Comparison of ENCODE assay signal across 17 cellular contexts in the genomic region with DNA sequence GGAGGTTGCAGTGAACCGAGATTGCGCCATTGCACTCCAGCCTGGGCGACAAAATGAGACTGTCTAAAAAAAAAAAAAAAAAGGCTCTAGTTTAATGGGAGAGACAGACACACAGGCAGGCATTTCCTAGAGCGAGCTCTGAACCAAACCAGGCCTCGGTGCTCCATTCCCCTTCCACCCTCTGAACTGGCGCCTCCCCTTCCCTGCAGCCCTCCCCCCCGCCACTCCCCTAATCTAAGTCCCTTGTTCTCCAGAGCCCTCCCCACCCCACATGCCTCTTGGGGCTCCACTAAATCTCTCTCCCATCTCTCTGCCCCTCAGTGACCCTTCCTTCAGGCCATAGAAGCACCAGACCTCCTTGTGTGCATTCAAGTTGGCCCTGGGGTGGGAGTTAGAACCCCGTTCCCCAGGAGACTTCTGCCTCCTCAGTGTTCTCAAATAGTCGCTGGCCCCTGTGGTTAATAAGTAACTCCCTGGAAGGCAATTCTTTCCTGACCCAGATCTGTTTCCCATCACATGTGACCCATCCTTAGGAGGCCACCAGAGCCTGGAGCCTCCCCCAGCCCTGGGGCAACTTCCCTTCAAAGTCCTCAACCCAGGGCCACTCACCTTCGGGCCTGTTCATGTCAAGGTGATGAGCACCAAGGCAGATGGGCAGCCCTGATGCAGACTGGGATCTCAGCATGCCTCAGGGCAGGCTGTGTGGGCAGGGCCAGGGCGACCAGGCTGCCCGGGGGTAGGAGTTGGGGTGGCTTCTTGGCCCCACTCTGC. TPM values are rescaled to one million over a fixed set of nuclear protein-coding genes. Genes with fewer than 3 reads are reported as not detected.
DNase-seq lines count a peak whose midpoint lies in the region; FAIRE-seq and TF ChIP-seq lines count a peak whose summit lies in the region.
"Had no signal": no experiment of that assay in that cellular context is flagged by ENCODE, and none has a peak within 500 bp of the region (broad histone marks: within the 10 kb centered on the region; RNA-seq: fewer than 3 reads in every experiment).

No MANE protein-coding gene starts in this region.

- peaks cover 0 to 5% (median 0%) of the 10 kb centered on the region in 3 experiments for H3K27me3 ChIP-seq in neuronal stem cell (ENCODE audit: control insufficient read depth in 3 of 3, insufficient read depth in 3 of 3, low read depth in 1 of 3, low read length in 3 of 3)

- no peak overlapping the region for H2AFZ ChIP-seq in neuronal stem cell (ENCODE audit: low read length)

- no peak overlapping the region for H2BK5ac ChIP-seq in neuronal stem cell (ENCODE audit: low read length)

- peaks cover 0 to 4% of the 10 kb centered on the region in 2 donors for H3K4me1 ChIP-seq in neuronal stem cell (ENCODE audit: control insufficient read depth in 2 of 2, insufficient read depth in 1 of 2, low read depth in 1 of 2, low read length in 2 of 2)

- peak; percentile 75 for DNase-seq in COLO668 (lab: John Stamatoyannopoulos, UW; ENCODE audit: unreplicated experiment)
- peak; percentile 57 for DNase-seq in HuH-7.5 (ENCODE audit: low spot score)
- peak; percentile 36 for DNase-seq in kidney tubule cell (ENCODE audit: low spot score)
- DNase-seq in neuronal stem cell (ENCODE audit: low spot score), result no peak
- DNase-seq in NAMALWA (ENCODE audit: low spot score), result no peak
- DNase-seq in inferior parietal cortex (ENCODE audit: extremely low spot score), result no peak
- no peak for DNase-seq in NCI-H1436 treated with DMSO at 0.1 percent for 48 hours (lab: John Stamatoyannopoulos, UW)
- DNase-seq in GM12891 (ENCODE audit: insufficient read length, low spot score), result no peak
- DNase-seq: 8988T, C1 segment of cervical spinal cord, COR-L47, DMS79, NCI-H146, PC-3 had no signal

- H3K27ac ChIP-seq in neuronal stem cell (replicated peaks; ENCODE audit: low read length), result no peak overlapping the region

- no CpG with 5 or more reads among the region's 12 CpGs for WGBS in neuronal stem cell (ENCODE audit: extremely low coverage in 2 of 2, insufficient read length in 2 of 2, insufficient replicate concordance in 1 of 2), 2 donors

- no peak overlapping the region for H3K23ac ChIP-seq in neuronal stem cell (ENCODE audit: low read depth, low read length, poor library complexity)

- H3K4me2 ChIP-seq in neuronal stem cell (ENCODE audit: insufficient read depth, low read length, poor library complexity, severe bottlenecking), result no peak overlapping the region

- TF ChIP-seq POLR2A in GM12891 (IDR thresholded peaks at IDR 0.05; ENCODE audit: low read depth, low read length), result no peak

- H3K9ac ChIP-seq in neuronal stem cell (ENCODE audit: low read depth, low read length, poor library complexity), result no peak overlapping the region

- H3K4me3 ChIP-seq in neuronal stem cell (ENCODE audit: low read length in 2 of 2), result no peak overlapping the region

- peak overlapping the region; percentile 56 for H2BK120ac ChIP-seq in neuronal stem cell (ENCODE audit: low read depth, low read length)

- no peak overlapping the region for H3K18ac ChIP-seq in neuronal stem cell (ENCODE audit: low read length)

- H2BK15ac ChIP-seq in neuronal stem cell (ENCODE audit: low read length), result no peak overlapping the region

- no peak overlapping the region for H2AK5ac ChIP-seq in neuronal stem cell (ENCODE audit: low read depth, low read length)

- H3K79me1 ChIP-seq in neuronal stem cell (ENCODE audit: low read depth, low read length), result no peaks in the 10 kb centered on the region

- H3K4ac ChIP-seq in neuronal stem cell (ENCODE audit: low read length), result no peak overlapping the region

- no peak overlapping the region for H3K14ac ChIP-seq in neuronal stem cell (ENCODE audit: low read length)

- no peaks in the 10 kb centered on the region for H3K9me3 ChIP-seq in neuronal stem cell (replicated peaks in 1 of 2; ENCODE audit: control insufficient read depth in 2 of 2, insufficient read depth in 1 of 2, low read depth in 1 of 2, low read length in 2 of 2)

- no peaks in the 10 kb centered on the region for H3K36me3 ChIP-seq in neuronal stem cell (replicated peaks in 1 of 2; ENCODE audit: control insufficient read depth in 2 of 2, insufficient read depth in 2 of 2, low read length in 2 of 2)

- H2BK12ac ChIP-seq in neuronal stem cell (ENCODE audit: low read length), result no peak overlapping the region

- H4K91ac ChIP-seq in neuronal stem cell (ENCODE audit: low read depth, low read length, poor library complexity), result no peak overlapping the region

- no peak for FAIRE-seq in GM12891 (lab: Jason Lieb, UNC)
- FAIRE-seq: G401.6, GM12892, H1 had no signal

- H4K8ac ChIP-seq in neuronal stem cell (ENCODE audit: low read depth, low read length), result no peak overlapping the region

TF ChIP-seq in GM12891, 5 proteins besides CTCF, POLR2A, EP300 and RAD21:
- TF ChIP-seq TAF1 (IDR thresholded peaks at IDR 0.05; ENCODE audit: low read depth, low read length) (no peak), POLR2AphosphoS5 (IDR thresholded peaks at IDR 0.05; ENCODE audit: low read depth, low read length) (no peak), SPI1 (IDR thresholded peaks at IDR 0.05; ENCODE audit: low read depth, low read length) (no peak), PAX5 (IDR thresholded peaks at IDR 0.05; ENCODE audit: insufficient read depth, low read length, severe bottlenecking) (no peak), POU2F2 (IDR thresholded peaks at IDR 0.05; ENCODE audit: low read depth, low read length) (no peak)

RNA-seq across cellular contexts. Expression of gene EPB41, which starts 42.6 kb away (rescaled TPM):
- 105 TPM for polyA plus RNA-seq in neuronal stem cell (2013, experiment 1 of 2)
- polyA plus RNA-seq in neuronal stem cell (2013, experiment 2 of 2), result 105 TPM
- polyA plus RNA-seq in GM12891 (2012; ENCODE audit: low read depth, missing spikeins), result 4.6 TPM

RNA-seq across cellular contexts. Expression of gene OPRD1, which starts 59.8 kb away (rescaled TPM):
- polyA plus RNA-seq in neuronal stem cell (2013, experiment 1 of 2), result 0.33 TPM
- polyA plus RNA-seq in neuronal stem cell (2013, experiment 2 of 2), result 0.42 TPM
- polyA plus RNA-seq in GM12891 (2012; ENCODE audit: low read depth, missing spikeins), result 0.01 TPM

Comparison
In these comparisons a context has a peak if more than half of its experiments do, and no peak if none do; other contexts are left out.
1. DNase-seq: peak in COLO668 (single experiment), HuH-7.5 (single experiment) and kidney tubule cell (single experiment); none in neuronal stem cell (single experiment), NAMALWA (single experiment), inferior parietal cortex (single experiment), NCI-H1436 treated with DMSO at 0.1 percent for 48 hours (single experiment) and GM12891 (single experiment).